ENCODE assay signal across 8 cellular contexts in genomic region chr7:83162402-83163256, GRCh38. TPM values are rescaled to one million over a fixed set of nuclear protein-coding genes. Genes with fewer than 3 reads are reported as not detected.
DNase-seq lines count a peak whose midpoint lies in the region; ATAC-seq and TF ChIP-seq lines count a peak whose summit lies in the region.

A gene with protein sequence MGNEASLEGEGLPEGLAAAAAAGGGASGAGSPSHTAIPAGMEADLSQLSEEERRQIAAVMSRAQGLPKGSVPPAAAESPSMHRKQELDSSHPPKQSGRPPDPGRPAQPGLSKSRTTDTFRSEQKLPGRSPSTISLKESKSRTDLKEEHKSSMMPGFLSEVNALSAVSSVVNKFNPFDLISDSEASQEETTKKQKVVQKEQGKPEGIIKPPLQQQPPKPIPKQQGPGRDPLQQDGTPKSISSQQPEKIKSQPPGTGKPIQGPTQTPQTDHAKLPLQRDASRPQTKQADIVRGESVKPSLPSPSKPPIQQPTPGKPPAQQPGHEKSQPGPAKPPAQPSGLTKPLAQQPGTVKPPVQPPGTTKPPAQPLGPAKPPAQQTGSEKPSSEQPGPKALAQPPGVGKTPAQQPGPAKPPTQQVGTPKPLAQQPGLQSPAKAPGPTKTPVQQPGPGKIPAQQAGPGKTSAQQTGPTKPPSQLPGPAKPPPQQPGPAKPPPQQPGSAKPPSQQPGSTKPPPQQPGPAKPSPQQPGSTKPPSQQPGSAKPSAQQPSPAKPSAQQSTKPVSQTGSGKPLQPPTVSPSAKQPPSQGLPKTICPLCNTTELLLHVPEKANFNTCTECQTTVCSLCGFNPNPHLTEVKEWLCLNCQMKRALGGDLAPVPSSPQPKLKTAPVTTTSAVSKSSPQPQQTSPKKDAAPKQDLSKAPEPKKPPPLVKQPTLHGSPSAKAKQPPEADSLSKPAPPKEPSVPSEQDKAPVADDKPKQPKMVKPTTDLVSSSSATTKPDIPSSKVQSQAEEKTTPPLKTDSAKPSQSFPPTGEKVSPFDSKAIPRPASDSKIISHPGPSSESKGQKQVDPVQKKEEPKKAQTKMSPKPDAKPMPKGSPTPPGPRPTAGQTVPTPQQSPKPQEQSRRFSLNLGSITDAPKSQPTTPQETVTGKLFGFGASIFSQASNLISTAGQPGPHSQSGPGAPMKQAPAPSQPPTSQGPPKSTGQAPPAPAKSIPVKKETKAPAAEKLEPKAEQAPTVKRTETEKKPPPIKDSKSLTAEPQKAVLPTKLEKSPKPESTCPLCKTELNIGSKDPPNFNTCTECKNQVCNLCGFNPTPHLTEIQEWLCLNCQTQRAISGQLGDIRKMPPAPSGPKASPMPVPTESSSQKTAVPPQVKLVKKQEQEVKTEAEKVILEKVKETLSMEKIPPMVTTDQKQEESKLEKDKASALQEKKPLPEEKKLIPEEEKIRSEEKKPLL (N-terminal part only) (minus strand): TSS chr7:83162884. CDS start chr7:83162592, 292 bp downstream.

- ATAC-seq in GM18498 (IDR thresholded peaks at IDR 0.05; ENCODE audit: unreplicated experiment) (peak; percentile 95), HG02870 (IDR thresholded peaks at IDR 0.05; ENCODE audit: unreplicated experiment) (peak; percentile 81)

- peak within 1 kb of the TSS in 1 of 2 donors; percentile 56 for H3K4me3 Mint-ChIP-seq in CD14-positive monocyte

- no peak within 1 kb of the TSS for H3K27ac Mint-ChIP-seq in CD14-positive monocyte

- H3K36me3 Mint-ChIP-seq in CD14-positive monocyte: no peaks in the 10 kb centered on the region

- peak; percentile 93 for DNase-seq in NCI-H1694 (lab: John Stamatoyannopoulos, UW)
- DNase-seq in T-helper 2 cell: peak in 3 of 5 experiments; percentile 4 to 73 (median 14)
- peak; percentile 19 to 32 for DNase-seq in cardiac fibroblast (ENCODE audit: low read depth in 2 of 2)
- peak; percentile 60 for DNase-seq in iris pigment epithelial cell (ENCODE audit: low read depth)
- DNase-seq in stimulated activated CD4-positive, alpha-beta T cell treated with anti-CD3 and anti-CD28 coated beads, Interleukin-12 subunit alpha, Interleukin-12 subunit beta, amount 100 ng/mL, for 24 hours (ENCODE audit: low read depth in 2 of 2): peak; percentile 22 to 37
- DNase-seq in CD14-positive monocyte (ENCODE audit: low spot score): no peak

- H3K4me1 Mint-ChIP-seq in CD14-positive monocyte: peaks cover 3% of the 10 kb centered on the region

- intact Hi-C loops in CD14-positive monocyte (cut with micrococcal nuclease): no loop called here

- H3K9me3 Mint-ChIP-seq in CD14-positive monocyte: peaks cover 0 to 7% (median 0%) of the 10 kb centered on the region in 7 donors

- peaks cover 17 to 23% (median 17%) of the 10 kb centered on the region in 3 donors for H3K27me3 Mint-ChIP-seq in CD14-positive monocyte (ENCODE audit: low read depth in 3 of 3)

- H3K4me3 ChIP-seq in cardiac fibroblast (replicated peaks in 1 of 2; ENCODE audit: low read depth in 2 of 2, low read length in 2 of 2): peak within 1 kb of the TSS; percentile 52 to 53

- no peak for TF ChIP-seq CTCF in cardiac fibroblast (IDR thresholded peaks at IDR 0.05; ENCODE audit: low read depth, low read length)
- TF ChIP-seq CTCF in CD14-positive monocyte (IDR thresholded peaks at IDR 0.05): no peak

RNA-seq across cellular contexts. Expression of the gene that starts here (rescaled TPM):
- polyA plus RNA-seq in CD14-positive monocyte: not detected
